7 cellular contexts compared by ENCODE assay signal in the genomic region with DNA sequence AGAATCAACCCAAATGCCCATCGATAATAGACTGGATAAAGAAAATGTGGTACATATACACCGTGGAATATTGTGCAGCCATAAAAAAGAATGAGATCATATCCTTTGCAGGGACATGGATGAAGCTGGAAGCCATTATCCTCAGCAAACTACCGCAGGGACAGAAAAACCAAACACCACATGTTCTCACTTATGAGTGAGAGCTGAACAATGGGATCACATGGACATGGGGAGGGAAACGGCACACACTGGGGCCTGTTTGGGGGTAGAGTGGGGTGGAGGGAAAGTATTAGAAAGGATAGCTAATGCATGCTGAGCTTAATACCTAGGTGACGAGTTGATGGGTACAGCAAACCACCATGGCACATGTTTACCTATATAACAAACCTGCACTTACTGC.
DNase-seq lines count a peak whose midpoint lies in the region; ATAC-seq and TF ChIP-seq lines count a peak whose summit lies in the region.
"Not testable (repeated sequence)": the region's sequence is repeated elsewhere in the genome, so short reads cannot be mapped to it uniquely, and the experiment has no call there.

No MANE protein-coding gene starts in this region.

- intact Hi-C loops in CD8-positive, alpha-beta T cell (cut with DNase I, micrococcal nuclease), result not testable (repeated sequence)
- intact Hi-C loops in heart right ventricle (cut with DNase I), result loop anchor here in 5 of 10 donors (5.0 to 10.0 kb wide), 4 partner anchors 164 to 376 kb away; no protein-coding TSS in a partner anchor

- not testable (repeated sequence) for H3K4me3 ChIP-seq in CD8-positive, alpha-beta T cell (ENCODE audit: low read depth, low read length); heart right ventricle

- TF ChIP-seq CTCF in CD8-positive, alpha-beta T cell (IDR thresholded peaks at IDR 0.05); heart right ventricle (IDR thresholded peaks at IDR 0.05): not testable (repeated sequence)

- H3K36me3 Mint-ChIP-seq in CD8-positive, alpha-beta T cell; activated CD8-positive, alpha-beta T cell treated with anti-CD3 and anti-CD28 coated beads, Interleukin-2, amount 10 ng/mL, durations not matched to agents 7 days and 5 days (ENCODE audit: low read depth); central memory CD8-positive, alpha-beta T cell (ENCODE audit: insufficient read depth); natural killer cell treated with Interleukin-12 subunit alpha and Interleukin-12 subunit beta and Interleukin-15 and Interleukin-18, amount 100 ng/mL, for 72 hours; stimulated activated effector memory CD8-positive, alpha-beta T cell treated with anti-CD3 and anti-CD28 coated beads, Interleukin-12 subunit alpha, Interleukin-12 subunit beta, amount 100 ng/mL, for 72 hours: not testable (repeated sequence)

- ATAC-seq in CD8-positive, alpha-beta T cell; activated CD8-positive, alpha-beta T cell treated with anti-CD3 and anti-CD28 coated beads, Interleukin-2, amount 10 ng/mL, durations not matched to agents 7 days and 5 days; central memory CD8-positive, alpha-beta T cell (replicated peaks; ENCODE audit: extremely low read depth, poor library complexity, severe bottlenecking); heart right ventricle; natural killer cell treated with Interleukin-12 subunit alpha and Interleukin-12 subunit beta and Interleukin-15 and Interleukin-18, amount 100 ng/mL, for 72 hours; stimulated activated effector memory CD8-positive, alpha-beta T cell treated with anti-CD3 and anti-CD28 coated beads, Interleukin-12 subunit alpha, Interleukin-12 subunit beta, amount 100 ng/mL, for 72 hours: not testable (repeated sequence)

- POLR2A ChIA-PET in CD8-positive, alpha-beta T cell (lab: Charles Lee), result interaction anchor here (0.9 to 1.1 kb wide), 2 partner anchors 24 to 299 kb away, joined by 3 read pairs; no protein-coding TSS in a partner anchor
- POLR2A ChIA-PET in activated CD8-positive, alpha-beta T cell treated with anti-CD3 and anti-CD28 coated beads, Interleukin-2, amount 10 ng/mL, durations not matched to agents 7 days and 5 days (lab: Charles Lee), result interaction anchor here (0.9 to 1.3 kb wide), 2 partner anchors 44 to 101 kb away, joined by 3 read pairs; no protein-coding TSS in a partner anchor

- not testable (repeated sequence) for H3K4me3 Mint-ChIP-seq in CD8-positive, alpha-beta T cell; activated CD8-positive, alpha-beta T cell treated with anti-CD3 and anti-CD28 coated beads, Interleukin-2, amount 10 ng/mL, durations not matched to agents 7 days and 5 days; stimulated activated effector memory CD8-positive, alpha-beta T cell treated with anti-CD3 and anti-CD28 coated beads, Interleukin-12 subunit alpha, Interleukin-12 subunit beta, amount 100 ng/mL, for 72 hours
- H3K4me3 Mint-ChIP-seq in central memory CD8-positive, alpha-beta T cell, result peak overlapping the region; percentile 53
- H3K4me3 Mint-ChIP-seq in natural killer cell treated with Interleukin-12 subunit alpha and Interleukin-12 subunit beta and Interleukin-15 and Interleukin-18, amount 100 ng/mL, for 72 hours, result peak overlapping the region; percentile 43

- H3K27me3 ChIP-seq in CD8-positive, alpha-beta T cell (ENCODE audit: insufficient read depth, low read length); heart right ventricle: not testable (repeated sequence)

- H3K9me3 ChIP-seq in CD8-positive, alpha-beta T cell (ENCODE audit: low read length); heart right ventricle: not testable (repeated sequence)

- H3K9me3 Mint-ChIP-seq in CD8-positive, alpha-beta T cell; activated CD8-positive, alpha-beta T cell treated with anti-CD3 and anti-CD28 coated beads, Interleukin-2, amount 10 ng/mL, durations not matched to agents 7 days and 5 days (ENCODE audit: insufficient read depth); central memory CD8-positive, alpha-beta T cell; natural killer cell treated with Interleukin-12 subunit alpha and Interleukin-12 subunit beta and Interleukin-15 and Interleukin-18, amount 100 ng/mL, for 72 hours; stimulated activated effector memory CD8-positive, alpha-beta T cell treated with anti-CD3 and anti-CD28 coated beads, Interleukin-12 subunit alpha, Interleukin-12 subunit beta, amount 100 ng/mL, for 72 hours: not testable (repeated sequence)

- peaks cover 36% of the 10 kb centered on the region for H3K4me1 Mint-ChIP-seq in CD8-positive, alpha-beta T cell (ENCODE audit: low read depth)
- peaks cover 36% of the 10 kb centered on the region for H3K4me1 Mint-ChIP-seq in activated CD8-positive, alpha-beta T cell treated with anti-CD3 and anti-CD28 coated beads, Interleukin-2, amount 10 ng/mL, durations not matched to agents 7 days and 5 days (ENCODE audit: low read depth)
- peaks cover 36% of the 10 kb centered on the region for H3K4me1 Mint-ChIP-seq in central memory CD8-positive, alpha-beta T cell
- peaks cover 41 to 45% of the 10 kb centered on the region in 2 donors for H3K4me1 Mint-ChIP-seq in natural killer cell treated with Interleukin-12 subunit alpha and Interleukin-12 subunit beta and Interleukin-15 and Interleukin-18, amount 100 ng/mL, for 72 hours (ENCODE audit: low read depth in 2 of 2)
- H3K4me1 Mint-ChIP-seq in stimulated activated effector memory CD8-positive, alpha-beta T cell treated with anti-CD3 and anti-CD28 coated beads, Interleukin-12 subunit alpha, Interleukin-12 subunit beta, amount 100 ng/mL, for 72 hours, result peaks cover 45% of the 10 kb centered on the region

- CTCF ChIA-PET in CD8-positive, alpha-beta T cell (lab: Charles Lee), result interaction anchor here (0.5 to 1.7 kb wide), 3 partner anchors 13 to 433 kb away, joined by 3 to 7 read pairs (median 4); no protein-coding TSS in a partner anchor
- CTCF ChIA-PET in activated CD8-positive, alpha-beta T cell treated with anti-CD3 and anti-CD28 coated beads, Interleukin-2, amount 10 ng/mL, durations not matched to agents 7 days and 5 days (lab: Charles Lee), result interaction anchor here (1.3 to 2.9 kb wide), 3 partner anchors 15 to 44 kb away, joined by 5 to 17 read pairs (median 6); no protein-coding TSS in a partner anchor

- H3K27ac ChIP-seq in CD8-positive, alpha-beta T cell (ENCODE audit: low read depth, low read length), result not testable (repeated sequence)
- peak overlapping the region in 9 of 10 donors; percentile 22 to 85 (median 70) for H3K27ac ChIP-seq in heart right ventricle

- peaks cover 24% of the 10 kb centered on the region for H3K4me1 ChIP-seq in CD8-positive, alpha-beta T cell (ENCODE audit: insufficient read depth, low read length)
- peaks cover 15 to 78% (median 55%) of the 10 kb centered on the region in 9 donors for H3K4me1 ChIP-seq in heart right ventricle

- DNase-seq in CD8-positive, alpha-beta T cell; activated CD8-positive, alpha-beta T cell treated with anti-CD3 and anti-CD28 coated beads, Interleukin-2, amount 10 ng/mL, durations not matched to agents 7 days and 5 days; central memory CD8-positive, alpha-beta T cell (ENCODE audit: low spot score in 2 of 2); heart right ventricle; natural killer cell treated with Interleukin-12 subunit alpha and Interleukin-12 subunit beta and Interleukin-15 and Interleukin-18, amount 100 ng/mL, for 72 hours (ENCODE audit: low spot score); stimulated activated effector memory CD8-positive, alpha-beta T cell treated with anti-CD3 and anti-CD28 coated beads, Interleukin-12 subunit alpha, Interleukin-12 subunit beta, amount 100 ng/mL, for 72 hours (ENCODE audit: low spot score in 2 of 2): not testable (repeated sequence)
- peak; percentile 56 for DNase-seq in NCI-H69 (lab: John Stamatoyannopoulos, UW)

- H3K36me3 ChIP-seq in CD8-positive, alpha-beta T cell (ENCODE audit: insufficient read depth, low read length); heart right ventricle: not testable (repeated sequence)

- not testable (repeated sequence) for H3K27me3 Mint-ChIP-seq in CD8-positive, alpha-beta T cell (ENCODE audit: low read depth); activated CD8-positive, alpha-beta T cell treated with anti-CD3 and anti-CD28 coated beads, Interleukin-2, amount 10 ng/mL, durations not matched to agents 7 days and 5 days (ENCODE audit: low read depth); central memory CD8-positive, alpha-beta T cell; natural killer cell treated with Interleukin-12 subunit alpha and Interleukin-12 subunit beta and Interleukin-15 and Interleukin-18, amount 100 ng/mL, for 72 hours

- WGBS in heart right ventricle, 2 donors, result 75 to 82% methylated on average over 5 of the region's 5 CpGs

- H3K27ac Mint-ChIP-seq in CD8-positive, alpha-beta T cell, result peak overlapping the region; percentile 85
- H3K27ac Mint-ChIP-seq in activated CD8-positive, alpha-beta T cell treated with anti-CD3 and anti-CD28 coated beads, Interleukin-2, amount 10 ng/mL, durations not matched to agents 7 days and 5 days, result peak overlapping the region; percentile 76
- peak overlapping the region; percentile 88 for H3K27ac Mint-ChIP-seq in central memory CD8-positive, alpha-beta T cell (ENCODE audit: low read depth)
- peak overlapping the region; percentile 78 to 81 for H3K27ac Mint-ChIP-seq in natural killer cell treated with Interleukin-12 subunit alpha and Interleukin-12 subunit beta and Interleukin-15 and Interleukin-18, amount 100 ng/mL, for 72 hours
- peak overlapping the region; percentile 77 for H3K27ac Mint-ChIP-seq in stimulated activated effector memory CD8-positive, alpha-beta T cell treated with anti-CD3 and anti-CD28 coated beads, Interleukin-12 subunit alpha, Interleukin-12 subunit beta, amount 100 ng/mL, for 72 hours
